Comparison of ENCODE assay signal across 8 cellular contexts in genomic region chr3:156673732-156674045, GRCh38. TPM values are rescaled to one million over a fixed set of nuclear protein-coding genes. Genes with fewer than 3 reads are reported as not detected.
A peak's percentile ranks its signal among the peaks of the same experiment; 100 is the strongest.
DNase-seq lines count a peak whose midpoint lies in the region; ATAC-seq, FAIRE-seq and TF ChIP-seq lines count a peak whose summit lies in the region.

No MANE protein-coding gene starts in this region.

- H2BK20ac ChIP-seq in H9 (ENCODE audit: low read depth, low read length, poor library complexity, severe bottlenecking), result no peak overlapping the region

- no peak overlapping the region for H2BK12ac ChIP-seq in H9 (ENCODE audit: insufficient read length, low read depth, low read length)

- H3K18ac ChIP-seq in H9 (ENCODE audit: insufficient read length, low read depth, low read length), result no peak overlapping the region

- no peak overlapping the region for H2BK120ac ChIP-seq in H9 (ENCODE audit: low read depth, low read length, poor library complexity, severe bottlenecking)

- peaks cover 10% of the 10 kb centered on the region for H3K27me3 Mint-ChIP-seq in H9 (ENCODE audit: low read depth)
- no peaks in the 10 kb centered on the region for H3K27me3 Mint-ChIP-seq in activated CD4-positive, alpha-beta memory T cell treated with anti-CD3 and anti-CD28 coated beads for 36 hours

- H3K4me2 ChIP-seq in H9 (ENCODE audit: insufficient read depth, insufficient read length, low read length), result peak overlapping the region; percentile 86

- no peak overlapping the region for H3K27ac Mint-ChIP-seq in H9
- peak overlapping the region; percentile 94 for H3K27ac Mint-ChIP-seq in activated CD4-positive, alpha-beta memory T cell treated with anti-CD3 and anti-CD28 coated beads for 36 hours

- no peak overlapping the region for H2BK15ac ChIP-seq in H9 (ENCODE audit: low read depth, low read length)

- H4K20me1 ChIP-seq in H9 (ENCODE audit: control insufficient read depth, insufficient read depth, insufficient read length), result no peaks in the 10 kb centered on the region

- peaks cover 6 to 8% of the 10 kb centered on the region in 2 donors for H3K36me3 ChIP-seq in small intestine (ENCODE audit: control insufficient read depth in 2 of 2, insufficient read depth in 2 of 2, low read length in 2 of 2)

- H3K79me1 ChIP-seq in H9 (ENCODE audit: insufficient read depth, low read depth, low read length, poor library complexity, severe bottlenecking), result no peaks in the 10 kb centered on the region

- no peak overlapping the region for H3K56ac ChIP-seq in H9 (ENCODE audit: insufficient read length, low read depth, low read length)

- no peak overlapping the region for H2AFZ ChIP-seq in H9 (ENCODE audit: low read length)

- intact Hi-C loops in activated CD4-positive, alpha-beta memory T cell treated with anti-CD3 and anti-CD28 coated beads for 36 hours (cut with micrococcal nuclease), result loop anchor here (1.0 to 10.0 kb wide), 11 partner anchors 71 to 819 kb away; partner anchors contain the start of genes CCNL1, SLC33A1 and SSR3
- intact Hi-C loops in right cardiac atrium (cut with DNase I), result loop anchor here (2.0 to 10.0 kb wide), 7 partner anchors 119 to 464 kb away; partner anchors contain the start of genes SSR3 (in 2 of the 4) and LEKR1 (in 1 of the 4)

- no CpG with 5 or more reads among the region's 10 CpGs for WGBS in H9 (ENCODE audit: extremely low coverage, insufficient read length, low lambda C conversion rate)
- WGBS in right cardiac atrium, result 10% methylated on average over 10 of the region's 10 CpGs
- WGBS in small intestine, 3 donors, result 1 to 5% (median 3%) methylated on average over 10 of the region's 10 CpGs

- H3K9ac ChIP-seq in H9 (ENCODE audit: extremely low read depth, insufficient read length, low read length), result no peak overlapping the region

- no peak overlapping the region for H3K4ac ChIP-seq in H9 (ENCODE audit: low read depth, low read length)

- H3K27ac ChIP-seq in H9 (ENCODE audit: insufficient read length, low read depth, low read length), result no peak overlapping the region
- H3K27ac ChIP-seq in right cardiac atrium (ENCODE audit: low read length), result peak overlapping the region; percentile 59
- H3K27ac ChIP-seq in small intestine (ENCODE audit: low read depth in 1 of 2, low read length in 1 of 2), result peak overlapping the region; percentile 17 to 98

- H3T11ph ChIP-seq in H9 (ENCODE audit: low read length), result no peak overlapping the region

- no peak overlapping the region for H2BK5ac ChIP-seq in H9 (ENCODE audit: insufficient read length, low read length)

- TF ChIP-seq CTCF in H9 (conservative IDR thresholded peaks at IDR 0.05), result no peak

- H3K23me2 ChIP-seq in H9 (ENCODE audit: insufficient read length, low read depth, low read length, poor library complexity, severe bottlenecking), result peaks cover 7% of the 10 kb centered on the region

- H2AK5ac ChIP-seq in H9 (ENCODE audit: insufficient read length, low read length), result no peak overlapping the region

- DNase-seq in H9 (no peak), right cardiac atrium (no peak), small intestine (no peak), RCC 7860 (ENCODE audit: low spot score) (no peak), Ammon's horn (ENCODE audit: low spot score) (no peak)
- no peak for DNase-seq in activated CD4-positive, alpha-beta memory T cell treated with anti-CD3 and anti-CD28 coated beads for 36 hours

- no peak overlapping the region for H3K23ac ChIP-seq in H9 (ENCODE audit: insufficient read length, low read depth, low read length)

- FAIRE-seq in small intestine (lab: Jason Lieb, UNC), result no peak
- no peak for FAIRE-seq in RCC 7860 (lab: Jason Lieb, UNC)

- POLR2A ChIA-PET in activated CD4-positive, alpha-beta memory T cell treated with anti-CD3 and anti-CD28 coated beads for 36 hours (lab: Charles Lee), result interaction anchor here (0.7 to 1.7 kb wide), 4 partner anchors 9 to 500 kb away, joined by 3 to 8 read pairs (median 4); partner anchors contain the start of gene SSR3

- H3K79me2 ChIP-seq in H9 (ENCODE audit: insufficient read depth, low read length), result no peaks in the 10 kb centered on the region; the same call in 1 of the 2 replicates

- H3K14ac ChIP-seq in H9 (ENCODE audit: insufficient read depth, low read length), result no peak overlapping the region

- H3K4me1 ChIP-seq in H9 (ENCODE audit: insufficient read depth, low read length) (no peaks in the 10 kb centered on the region), right cardiac atrium (ENCODE audit: control insufficient read depth, insufficient read depth, low read length) (peaks cover 5% of the 10 kb centered on the region), small intestine (ENCODE audit: control insufficient read depth in 2 of 2, insufficient read depth in 1 of 2, low read depth in 1 of 2, low read length in 1 of 2) (peaks cover 6 to 10% of the 10 kb centered on the region in 2 donors)

- H3K9me3 Mint-ChIP-seq in H9, result no peaks in the 10 kb centered on the region
- H3K9me3 Mint-ChIP-seq in activated CD4-positive, alpha-beta memory T cell treated with anti-CD3 and anti-CD28 coated beads for 36 hours, result no peaks in the 10 kb centered on the region

- H3K27me3 ChIP-seq in H9 (ENCODE audit: insufficient read depth, low read length) (no peaks in the 10 kb centered on the region; the same call in 1 of the 2 replicates), right cardiac atrium (ENCODE audit: control insufficient read depth, insufficient read depth) (no peaks in the 10 kb centered on the region), small intestine (ENCODE audit: control insufficient read depth in 2 of 2, insufficient read depth in 2 of 2, low read length in 2 of 2) (no peaks in the 10 kb centered on the region)

- H4K5ac ChIP-seq in H9 (ENCODE audit: insufficient read length, low read depth, low read length), result no peak overlapping the region

- peaks cover 21 to 31% of the 10 kb centered on the region in 2 experiments for H3K4me1 Mint-ChIP-seq in H9
- H3K4me1 Mint-ChIP-seq in activated CD4-positive, alpha-beta memory T cell treated with anti-CD3 and anti-CD28 coated beads for 36 hours (ENCODE audit: low read depth), result peaks cover 40% of the 10 kb centered on the region

- peak overlapping the region; percentile 92 to 95 for H3K4me3 Mint-ChIP-seq in H9
- H3K4me3 Mint-ChIP-seq in activated CD4-positive, alpha-beta memory T cell treated with anti-CD3 and anti-CD28 coated beads for 36 hours, result peak overlapping the region; percentile 90

- H4K8ac ChIP-seq in H9 (replicated peaks; ENCODE audit: insufficient read length, low read depth, low read length), result no peak overlapping the region

- CTCF ChIA-PET in activated CD4-positive, alpha-beta memory T cell treated with anti-CD3 and anti-CD28 coated beads for 36 hours (lab: Charles Lee), result interaction anchor here (0.7 to 4.2 kb wide), 16 partner anchors 9 to 521 kb away, joined by 3 to 38 read pairs (median 4); partner anchors contain the start of gene SSR3

- no peak overlapping the region for H4K91ac ChIP-seq in H9 (ENCODE audit: insufficient read length, low read depth, low read length)

- peak overlapping the region; percentile 21 for H3K4me3 ChIP-seq in right cardiac atrium (ENCODE audit: low read length)
- peak overlapping the region; percentile 14 to 21 for H3K4me3 ChIP-seq in small intestine (ENCODE audit: low read depth in 1 of 2, low read length in 2 of 2)

- ATAC-seq in right cardiac atrium (no peak), HG03565 (IDR thresholded peaks at IDR 0.05; ENCODE audit: unreplicated experiment) (no peak), GM18870 (IDR thresholded peaks at IDR 0.05; ENCODE audit: unreplicated experiment) (no peak)

- H3K9me3 ChIP-seq in H9 (ENCODE audit: control insufficient read depth, low read depth, low read length), result no peaks in the 10 kb centered on the region
- no peaks in the 10 kb centered on the region for H3K9me3 ChIP-seq in right cardiac atrium (ENCODE audit: control insufficient read depth, low read length)
- H3K9me3 ChIP-seq in small intestine (ENCODE audit: control insufficient read depth, low read depth), result no peaks in the 10 kb centered on the region

- H3K36me3 Mint-ChIP-seq in H9 (ENCODE audit: insufficient read depth in 1 of 3, low read depth in 3 of 3), result peaks cover 10 to 14% (median 12%) of the 10 kb centered on the region in 3 experiments
- H3K36me3 Mint-ChIP-seq in activated CD4-positive, alpha-beta memory T cell treated with anti-CD3 and anti-CD28 coated beads for 36 hours, result peaks cover 21% of the 10 kb centered on the region

RNA-seq across cellular contexts. Expression of gene TIPARP, which starts 0.7 kb away (rescaled TPM):
- total RNA-seq in H9 (2021) (5.9 TPM in 2 replicates), right cardiac atrium (10 to 100 TPM; 32.8 to 51.3 (median 41.2) TPM)
- 10 to 100 TPM; 15.7 to 17.7 TPM for total RNA-seq in activated CD4-positive, alpha-beta memory T cell treated with anti-CD3 and anti-CD28 coated beads for 36 hours
- polyA plus RNA-seq in right cardiac atrium (24.3 TPM), small intestine (10 to 100 TPM in 2 of 3 donors, 1 to 10 TPM in 1; 8.5 to 18.1 (median 13.2) TPM)
